In the genomic region with DNA sequence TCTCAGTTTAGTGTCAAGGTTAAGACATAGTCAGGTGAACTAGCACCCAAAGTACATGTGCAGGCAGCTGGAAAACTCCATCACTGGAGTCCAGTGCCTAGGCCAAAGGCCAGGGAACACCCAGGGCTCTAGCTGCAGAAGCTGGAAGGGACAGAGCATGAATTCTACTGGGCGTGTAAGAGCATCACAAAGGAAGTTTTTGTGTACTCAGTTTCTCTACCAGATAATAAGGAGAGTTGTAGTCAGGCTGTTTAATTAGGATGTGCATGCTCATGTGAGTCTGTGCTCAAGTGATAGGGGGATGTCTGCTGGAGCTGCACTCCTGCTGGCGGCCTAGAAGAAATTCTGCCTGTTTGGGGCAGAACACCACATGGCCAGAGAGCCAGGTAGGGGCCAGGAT, we compare ENCODE assay signal across 10 cellular contexts. TPM values are rescaled to one million over a fixed set of nuclear protein-coding genes. Genes with fewer than 3 reads are reported as not detected.
A peak's percentile ranks its signal among the peaks of the same experiment; 100 is the strongest.
DNase-seq lines count a peak whose midpoint lies in the region; ATAC-seq, FAIRE-seq and TF ChIP-seq lines count a peak whose summit lies in the region.
"Had no signal": no experiment of that assay in that cellular context is flagged by ENCODE, and none has a peak within 500 bp of the region (broad histone marks: within the 10 kb centered on the region; RNA-seq: fewer than 3 reads in every experiment).

No MANE protein-coding gene starts in this region.

- ATAC-seq in GM12878, result no peak
- ATAC-seq in HG02642 (IDR thresholded peaks at IDR 0.05; ENCODE audit: poor library complexity, unreplicated experiment), result no peak
- no peak for ATAC-seq in HG02610 (IDR thresholded peaks at IDR 0.05; ENCODE audit: unreplicated experiment)

- H3K27me3 Mint-ChIP-seq in Calu3 (ENCODE audit: unreplicated experiment) (no peaks in the 10 kb centered on the region), nephron (ENCODE audit: low read depth) (no peaks in the 10 kb centered on the region)

- no peak overlapping the region for H3K27ac ChIP-seq in GM12878 (ENCODE audit: control insufficient read depth, insufficient read depth)
- H3K27ac ChIP-seq in brain microvascular endothelial cell, result no peak overlapping the region

- peaks cover 32% of the 10 kb centered on the region for H3K36me3 Mint-ChIP-seq in Calu3 (ENCODE audit: insufficient read depth, unreplicated experiment)
- H3K36me3 Mint-ChIP-seq in nephron (ENCODE audit: low read depth), result peaks cover 20% of the 10 kb centered on the region

- TF ChIP-seq POLR2A in GM12878 (IDR thresholded peaks at IDR 0.05; ENCODE audit: low read depth, low read length), result no peak

- H3K27ac Mint-ChIP-seq in Calu3 (ENCODE audit: unreplicated experiment), result no peak overlapping the region
- no peak overlapping the region for H3K27ac Mint-ChIP-seq in nephron

- RAD21 ChIA-PET in GM12878 (lab: Charles Lee; ENCODE audit: unreplicated experiment), result interaction anchor here (1.0 to 1.2 kb wide), 2 partner anchors 65 to 67 kb away, joined by 3 to 5 read pairs; no protein-coding TSS in a partner anchor

- intact Hi-C loops in Calu3 (cut with micrococcal nuclease; ENCODE audit: unreplicated experiment), result no loop called here
- intact Hi-C loops in GM12878 (cut with micrococcal nuclease; ENCODE audit: unreplicated experiment), result no loop called here

- H2AFZ ChIP-seq in GM12878 (ENCODE audit: control insufficient read depth, low read depth, low read length), result no peak overlapping the region

- H3K4me3 Mint-ChIP-seq in Calu3 (ENCODE audit: low read depth, unreplicated experiment), result peak overlapping the region; percentile 97
- H3K4me3 Mint-ChIP-seq in nephron, result peak overlapping the region; percentile 58 to 95 (median 93)

- DNase-seq in Calu3, result no peak
- DNase-seq in LNCaP clone FGC (ENCODE audit: low read depth), result no peak
- no peak for DNase-seq in GM12878 (ENCODE audit: low read depth, low spot score)
- no peak for DNase-seq in brain microvascular endothelial cell
- DNase-seq: dermis blood vessel endothelial cell, DMS79, NCI-H1417 treated with DMSO at 0.1 percent for 48 hours had no signal

- H3K27me3 ChIP-seq in GM12878 (replicated peaks in 1 of 2; ENCODE audit: control insufficient read depth in 2 of 2, insufficient read depth in 2 of 2, low read length in 1 of 2) (no peaks in the 10 kb centered on the region), brain microvascular endothelial cell (replicated peaks) (no peaks in the 10 kb centered on the region)

- H3K4me1 ChIP-seq in GM12878 (ENCODE audit: control insufficient read depth, insufficient read depth, low read length), result peaks cover 3% of the 10 kb centered on the region; the same call in 1 of the 2 replicates

- no peaks in the 10 kb centered on the region; the same call in 1 of the 3 replicates for H3K9me3 ChIP-seq in GM12878 (replicated peaks; ENCODE audit: control insufficient read depth, insufficient read depth, low read length)

- POLR2A ChIA-PET in GM12878 (lab: Charles Lee), result interaction anchor here (0.8 to 2.1 kb wide), 2 partner anchors 58 to 71 kb away, joined by 4 to 6 read pairs; a partner anchor contains a TSS

- H3K9ac ChIP-seq in GM12878 (ENCODE audit: control insufficient read depth, insufficient read depth, low read length), result no peak overlapping the region

- no peak for TF ChIP-seq EP300 in GM12878 (IDR thresholded peaks at IDR 0.05; ENCODE audit: borderline replicate concordance in 1 of 2, control insufficient read depth in 1 of 2, low read depth in 2 of 2, low read length in 2 of 2)

- peaks cover 2% of the 10 kb centered on the region for H3K79me2 ChIP-seq in GM12878 (ENCODE audit: control insufficient read depth, insufficient read depth, low read length)

- peak overlapping the region; percentile 52 for H3K4me2 ChIP-seq in GM12878 (ENCODE audit: control insufficient read depth, insufficient read depth)

- H3K4me3 ChIP-seq in LNCaP clone FGC (ENCODE audit: low read depth, low read length), result peak overlapping the region; percentile 74
- peak overlapping the region; percentile 73; the same call in 1 of the 2 replicates for H3K4me3 ChIP-seq in GM12878
- no peak overlapping the region for H3K4me3 ChIP-seq in brain microvascular endothelial cell (ENCODE audit: low read depth, low read length)

- H4K20me1 ChIP-seq in GM12878 (ENCODE audit: control insufficient read depth, insufficient read depth), result no peaks in the 10 kb centered on the region

- H3K4me1 Mint-ChIP-seq in Calu3 (ENCODE audit: low read depth, unreplicated experiment) (peaks cover 23% of the 10 kb centered on the region), nephron (peaks cover 4% of the 10 kb centered on the region)

- FAIRE-seq in GM12878 (lab: Jason Lieb, UNC), result no peak

- CTCF ChIA-PET in Calu3 (lab: Charles Lee), result interaction anchor here (1.3 to 2.3 kb wide), 3 partner anchors 11 to 67 kb away, joined by 3 to 11 read pairs (median 3); a partner anchor contains a TSS
- CTCF ChIA-PET in GM12878 (lab: Yijun Ruan, JAX), result interaction anchor here (0.9 to 1.3 kb wide), 4 partner anchors 23 to 176 kb away, joined by 3 to 5 read pairs (median 4); no protein-coding TSS in a partner anchor

- 64% methylated on average over 2 of the region's 2 CpGs for WGBS in GM12878 (ENCODE audit: insufficient coverage, insufficient replicate concordance, low lambda C conversion rate, missing lambda C conversion rate)

- BruUV-seq in Calu3 (replicated peaks; lab: Mats Ljungman, UMichigan), result no TSS peak
- no TSS peak for BruUV-seq in GM12878 (replicated peaks; lab: Mats Ljungman, UMichigan)

- SMC1A ChIA-PET in GM12878 (lab: Charles Lee; ENCODE audit: uncharacterized antibody, unreplicated experiment), result no interaction called here

- H3K36me3 ChIP-seq in GM12878 (ENCODE audit: control insufficient read depth in 2 of 2, insufficient read depth in 2 of 2, low read length in 1 of 2) (no peaks in the 10 kb centered on the region), brain microvascular endothelial cell (replicated peaks) (no peaks in the 10 kb centered on the region)

- in situ Hi-C loops in GM12878 (cut with MboI), result no loop called here
- in situ Hi-C loops in brain microvascular endothelial cell (cut with HindIII; ENCODE audit: low pct_ligation_motif_present, low sequenced_read_pairs), result no loop called here

- TF ChIP-seq CTCF in Calu3 (IDR thresholded peaks at IDR 0.05; ENCODE audit: unreplicated experiment) (no peak), LNCaP clone FGC (IDR thresholded peaks at IDR 0.05; ENCODE audit: control insufficient read depth, extremely low read depth, insufficient read depth) (no peak), GM12878 (IDR thresholded peaks at IDR 0.05 in 2 of 3, conservative IDR thresholded peaks at IDR 0.05 in 1 of 3; ENCODE audit: control insufficient read depth in 2 of 3, extremely low read depth in 1 of 3, insufficient read depth in 1 of 3, low read depth in 3 of 3, low read length in 3 of 3) (no peak), nephron (IDR thresholded peaks at IDR 0.05; ENCODE audit: unreplicated experiment in 3 of 3) (no peak), brain microvascular endothelial cell (IDR thresholded peaks at IDR 0.05; ENCODE audit: low read depth, low read length, missing control alignments) (no peak)

- no peak for TF ChIP-seq RAD21 in GM12878 (IDR thresholded peaks at IDR 0.05; ENCODE audit: insufficient read depth, low read depth, low read length)

- no peaks in the 10 kb centered on the region for H3K9me3 Mint-ChIP-seq in Calu3 (ENCODE audit: low read depth, unreplicated experiment)
- H3K9me3 Mint-ChIP-seq in nephron, result peaks cover 4% of the 10 kb centered on the region

RNA-seq across cellular contexts. Expression of a gene that starts 8.1 kb away (rescaled TPM):
- total RNA-seq in Calu3 (2022) (39.7 and 42.3 TPM in 2 replicates), GM12878 (2014; rRNA removed) (4.3 and 4.7 TPM in 2 replicates), GM12878 (2014; rRNA removed; fragmentation: Illumina TruSeq; extraction: Trizol) (3.8 and 4.0 TPM in 2 replicates), GM12878 (2021) (5.6 and 6.6 TPM in 2 replicates)
- total RNA-seq in GM12878 (2013; cell fraction: nucleolus; rRNA removed), result 80.7 and 90.8 TPM in 2 replicates
- polyA plus RNA-seq in GM12878 (2011; ENCODE audit: low read depth), result 3.7 TPM
- polyA plus RNA-seq in GM12878 (2011; rRNA removed) (5.8 and 6.5 TPM in 2 replicates), GM12878 (2014; fragmentation: Illumina TruSeq; extraction: Trizol) (3.5 and 4.0 TPM in 2 replicates), GM12878 (2014; fragmentation: Nextera tagmentation; extraction: Ambion mirVana) (under 1 TPM; 0.56 to 0.77 TPM), GM12878 (2014; rRNA removed) (5.4 and 6.0 TPM in 2 replicates), GM12878 (2016; fragmentation: Nextera tagmentation; extraction: Ambion mirVana) (1 to 10 TPM; 2.7 to 3.9 TPM)
- 3.9 and 4.4 TPM in 2 replicates for polyA plus RNA-seq in GM12878 (2011; cell fraction: cytosol; rRNA removed)
- polyA plus RNA-seq in GM12878 (2011; cell fraction: nucleus; rRNA removed), result 49.6 and 53.1 TPM in 2 replicates
- 5.4 and 5.5 TPM in 2 replicates for polyA plus RNA-seq in GM12878 (2012)
- polyA minus RNA-seq in GM12878 (2011; rRNA and poly(A)+ RNA removed), result 11.2 and 18.2 TPM in 2 replicates
- polyA minus RNA-seq in GM12878 (2011; cell fraction: cytosol; rRNA and poly(A)+ RNA removed), result 1.2 and 3.6 TPM in 2 replicates
- polyA minus RNA-seq in GM12878 (2011; cell fraction: nucleus; rRNA and poly(A)+ RNA removed), result 22.0 and 42.3 TPM in 2 replicates

RNA-seq across cellular contexts. Expression of a gene that starts 43.2 kb away (rescaled TPM):
- total RNA-seq in Calu3 (2022) (45.6 and 46.5 TPM in 2 replicates), GM12878 (2014; rRNA removed) (0.11 and 0.96 TPM in 2 replicates), GM12878 (2014; rRNA removed; fragmentation: Illumina TruSeq; extraction: Trizol) (0.13 and 0.23 TPM in 2 replicates), GM12878 (2021) (0.31 TPM in 1 of 2 replicates, not detected in the other)
- total RNA-seq in GM12878 (2013; cell fraction: nucleolus; rRNA removed), result 6.4 and 9.5 TPM in 2 replicates
- 0.28 TPM for polyA plus RNA-seq in GM12878 (2011; ENCODE audit: low read depth)
- polyA plus RNA-seq in GM12878 (2011; rRNA removed) (0.43 and 0.48 TPM in 2 replicates), GM12878 (2014; fragmentation: Illumina TruSeq; extraction: Trizol) (0.22 TPM in 1 of 2 replicates, not detected in the other), GM12878 (2014; fragmentation: Nextera tagmentation; extraction: Ambion mirVana) (under 1 TPM in 1 of 2 experiments, not detected in 1; 0.04 TPM), GM12878 (2014; rRNA removed) (0.10 and 0.49 TPM in 2 replicates), GM12878 (2016; fragmentation: Nextera tagmentation; extraction: Ambion mirVana) (not detected)
- 0.04 TPM in 1 of 2 replicates, not detected in the other for polyA plus RNA-seq in GM12878 (2011; cell fraction: cytosol; rRNA removed)
- polyA plus RNA-seq in GM12878 (2011; cell fraction: nucleus; rRNA removed), result 1.3 and 1.8 TPM in 2 replicates
- 0.35 and 0.77 TPM in 2 replicates for polyA plus RNA-seq in GM12878 (2012)
- polyA minus RNA-seq in GM12878 (2011; rRNA and poly(A)+ RNA removed), result 0.72 TPM in 1 of 2 replicates, not detected in the other
- polyA minus RNA-seq in GM12878 (2011; cell fraction: cytosol; rRNA and poly(A)+ RNA removed), result not detected in 2 replicates
- polyA minus RNA-seq in GM12878 (2011; cell fraction: nucleus; rRNA and poly(A)+ RNA removed), result 0.73 and 1.1 TPM in 2 replicates

RNA-seq across cellular contexts. Expression of a gene that starts 57.9 kb away (rescaled TPM):
- total RNA-seq in Calu3 (2022) (202 and 205 TPM in 2 replicates), GM12878 (2014; rRNA removed) (57.2 and 62.9 TPM in 2 replicates), GM12878 (2014; rRNA removed; fragmentation: Illumina TruSeq; extraction: Trizol) (75.9 and 79.8 TPM in 2 replicates), GM12878 (2021) (158 and 163 TPM in 2 replicates)
- total RNA-seq in GM12878 (2013; cell fraction: nucleolus; rRNA removed), result 49.5 and 51.0 TPM in 2 replicates
- polyA plus RNA-seq in GM12878 (2011; ENCODE audit: low read depth), result 79.7 TPM
- polyA plus RNA-seq in GM12878 (2011; rRNA removed) (118 and 143 TPM in 2 replicates), GM12878 (2014; fragmentation: Illumina TruSeq; extraction: Trizol) (134 and 158 TPM in 2 replicates), GM12878 (2014; fragmentation: Nextera tagmentation; extraction: Ambion mirVana) (100 to 1,000 TPM; 100 to 191 TPM), GM12878 (2014; rRNA removed) (86.1 and 94.4 TPM in 2 replicates), GM12878 (2016; fragmentation: Nextera tagmentation; extraction: Ambion mirVana) (100 to 1,000 TPM in 1 of 2 experiments, 10 to 100 TPM in 1; 99.7 to 116 TPM)
- 60.9 and 73.4 TPM in 2 replicates for polyA plus RNA-seq in GM12878 (2011; cell fraction: cytosol; rRNA removed)
- polyA plus RNA-seq in GM12878 (2011; cell fraction: nucleus; rRNA removed), result 196 and 197 TPM in 2 replicates
- polyA plus RNA-seq in GM12878 (2012), result 90.4 and 131 TPM in 2 replicates
- polyA minus RNA-seq in GM12878 (2011; rRNA and poly(A)+ RNA removed), result 96.1 and 116 TPM in 2 replicates
- 39.7 and 56.2 TPM in 2 replicates for polyA minus RNA-seq in GM12878 (2011; cell fraction: cytosol; rRNA and poly(A)+ RNA removed)
- polyA minus RNA-seq in GM12878 (2011; cell fraction: nucleus; rRNA and poly(A)+ RNA removed), result 43.4 and 54.9 TPM in 2 replicates
